In genomic region chr4:135994360-135994759, GRCh38 we compare ENCODE assay signal across 30 cellular contexts.
"Had no signal": no experiment of that assay in that cellular context is flagged by ENCODE, and none has a peak within 500 bp of the region (broad histone marks: within the 10 kb centered on the region; RNA-seq: fewer than 3 reads in every experiment).

No MANE protein-coding gene starts in this region.

- H3K27me3 ChIP-seq: adrenal gland, ascending aorta, body of pancreas, brain microvascular endothelial cell, breast epithelium, cardiac muscle cell had no signal

- H3K27ac ChIP-seq: adrenal gland, ascending aorta, body of pancreas, brain microvascular endothelial cell, breast epithelium, cardiac muscle cell had no signal

- H3K4me1 ChIP-seq: adrenal gland, ascending aorta, body of pancreas, breast epithelium had no signal

- H3K4me3 ChIP-seq: adrenal gland, ascending aorta, body of pancreas, breast epithelium, cardiac muscle cell had no signal

- H3K9me3 ChIP-seq: adrenal gland, ascending aorta, body of pancreas, breast epithelium had no signal

- DNase-seq: activated effector memory CD4-positive, alpha-beta T cell treated with anti-CD3 and anti-CD28 coated beads, Interleukin-2, amount 50 U/mL, for 16 hours; activated effector memory CD4-positive, alpha-beta T cell treated with Interleukin-2 at 50 U/mL for 16 hours; activated gamma-delta T cell; activated gamma-delta T cell treated with Interleukin-2 at 50 U/mL for 16 hours; activated naive CD4-positive, alpha-beta T cell; activated naive CD4-positive, alpha-beta T cell treated with anti-CD3 and anti-CD28 coated beads for 36 hours; activated naive CD4-positive, alpha-beta T cell treated with anti-CD3 and anti-CD28 coated beads, Interleukin-2, amount 10 ng/mL, durations not matched to agents 7 days and 5 days; activated naive CD4-positive, alpha-beta T cell treated with anti-CD3 and anti-CD28 coated beads, Interleukin-2, amount 50 U/mL, for 16 hours; activated naive CD4-positive, alpha-beta T cell treated with Interleukin-2 at 50 U/mL for 16 hours; activated naive CD8-positive, alpha-beta T cell treated with anti-CD3 and anti-CD28 coated beads for 36 hours; activated naive CD8-positive, alpha-beta T cell treated with anti-CD3 and anti-CD28 coated beads, Interleukin-2, amount 10 ng/mL, durations not matched to agents 7 days and 5 days; activated naive CD8-positive, alpha-beta T cell treated with anti-CD3 and anti-CD28 coated beads, Interleukin-2, amount 50 U/mL, for 24 hours; activated T-cell treated with anti-CD3 and anti-CD28 coated beads, Interleukin-2, amount 50 U/mL, for 1 hour; activated T-cell treated with anti-CD3 and anti-CD28 coated beads, Interleukin-2, amount 50 U/mL, for 24 hours; activated T-cell treated with anti-CD3 and anti-CD28 coated beads, Interleukin-2, amount 50 U/mL, for 4 hours; activated T-cell treated with anti-CD3 and anti-CD28 coated beads, Interleukin-2, amount 50 U/mL, for 48 hours; activated T-cell treated with anti-CD3 and anti-CD28 coated beads, Interleukin-2, amount 50 U/mL, for 72 hours; adrenal gland; amniotic stem cell; amygdala; anterior cingulate cortex; aorta; body of pancreas; brain microvascular endothelial cell; caudate nucleus; central memory CD4-positive, alpha-beta T cell; cerebellar nuclear complex had no signal

- H3K36me3 ChIP-seq: adrenal gland, ascending aorta, brain microvascular endothelial cell, breast epithelium, cardiac muscle cell had no signal
